In the genomic region with DNA sequence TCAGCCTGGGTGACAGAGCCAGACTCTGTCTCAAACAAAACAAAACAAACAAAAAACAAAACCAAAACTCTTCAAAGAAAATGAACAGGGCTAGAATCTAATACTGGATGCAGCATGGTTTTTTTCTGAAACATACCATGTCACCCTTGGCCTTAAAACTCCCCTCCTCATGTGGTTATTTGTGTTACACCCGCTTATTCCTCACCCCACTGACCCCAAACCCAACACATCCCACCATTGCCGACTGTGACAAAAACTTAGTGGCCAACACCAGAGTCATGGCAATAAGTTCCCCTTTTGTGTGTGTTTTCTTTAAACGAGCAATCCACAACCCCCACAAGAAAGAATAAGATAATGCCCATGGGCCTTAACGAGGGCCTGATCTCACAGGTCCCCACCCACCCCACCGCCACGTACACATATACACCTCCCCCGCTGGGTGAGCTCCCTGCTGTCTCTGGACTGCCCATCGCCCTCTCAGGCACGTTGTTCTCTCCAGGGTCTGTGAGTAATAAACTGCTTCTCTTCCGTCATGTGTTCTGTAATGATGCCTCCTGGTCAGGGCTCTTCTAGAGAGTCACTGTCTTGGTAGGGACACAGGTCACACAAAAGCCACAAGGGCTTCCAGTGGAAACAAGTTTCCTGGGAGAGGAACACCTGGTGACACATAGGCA, we compare ENCODE assay signal across 16 cellular contexts. TPM values are rescaled to one million over a fixed set of nuclear protein-coding genes. Genes with fewer than 3 reads are reported as not detected.
"Had no signal": no experiment of that assay in that cellular context is flagged by ENCODE, and none has a peak within 500 bp of the region (broad histone marks: within the 10 kb centered on the region; RNA-seq: fewer than 3 reads in every experiment).

No MANE protein-coding gene starts in this region.

- H3K9me3 ChIP-seq: testis had no signal

- H3K27ac ChIP-seq: esophagus muscularis mucosa, testis, WERI-Rb-1 had no signal

- DNase-seq: activated CD4-positive, alpha-beta T cell treated with anti-CD3 and anti-CD28 coated beads for 4 hours; activated CD8-positive, alpha-beta memory T cell treated with anti-CD3 and anti-CD28 coated beads, Interleukin-2, amount 50 U/mL, for 4 hours; activated CD8-positive, alpha-beta T cell treated with anti-CD3 and anti-CD28 coated beads for 36 hours; activated gamma-delta T cell treated with Interleukin-2 at 50 U/mL for 16 hours; activated naive CD8-positive, alpha-beta T cell treated with anti-CD3 and anti-CD28 coated beads for 36 hours; activated T-cell treated with anti-CD3 and anti-CD28 coated beads, Interleukin-2, amount 50 U/mL, for 72 hours; hypothalamus; naive thymus-derived CD8-positive, alpha-beta T cell; nucleus accumbens; stimulated activated CD4-positive, alpha-beta T cell treated with anti-CD3 and anti-CD28 coated beads, Interleukin-12 subunit alpha, Interleukin-12 subunit beta, amount 100 ng/mL, for 4 hours; stimulated activated CD4-positive, alpha-beta T cell treated with anti-CD3 and anti-CD28 coated beads, Interleukin-2, amount 100 ng/mL, for 48 hours; T-helper 9 cell; testis; WERI-Rb-1 had no signal

- H3K4me3 ChIP-seq: esophagus muscularis mucosa, testis had no signal

- H3K27me3 ChIP-seq: esophagus muscularis mucosa, testis had no signal

- H3K36me3 ChIP-seq: esophagus muscularis mucosa, WERI-Rb-1 had no signal

- H3K4me1 Mint-ChIP-seq: activated naive CD8-positive, alpha-beta T cell treated with anti-CD3 and anti-CD28 coated beads for 36 hours had no signal

- H3K4me3 Mint-ChIP-seq: activated CD8-positive, alpha-beta T cell treated with anti-CD3 and anti-CD28 coated beads for 36 hours; activated naive CD8-positive, alpha-beta T cell treated with anti-CD3 and anti-CD28 coated beads for 36 hours; activated T-cell treated with anti-CD3 and anti-CD28 coated beads, Interleukin-2, amount 50 U/mL, for 72 hours; naive thymus-derived CD8-positive, alpha-beta T cell; stimulated activated naive CD8-positive, alpha-beta T cell treated with anti-CD3 and anti-CD28 coated beads, Interleukin-15, Interleukin-2, amounts not matched to agents 100 ng/mL and 50 ng/mL, for 24 hours had no signal

- H3K9me3 Mint-ChIP-seq: stimulated activated naive CD8-positive, alpha-beta T cell treated with anti-CD3 and anti-CD28 coated beads, Interleukin-15, Interleukin-2, amounts not matched to agents 100 ng/mL and 50 ng/mL, for 24 hours had no signal

- ATAC-seq: activated CD8-positive, alpha-beta T cell treated with anti-CD3 and anti-CD28 coated beads for 36 hours; activated T-cell treated with anti-CD3 and anti-CD28 coated beads, Interleukin-2, amount 50 U/mL, for 72 hours; naive thymus-derived CD8-positive, alpha-beta T cell had no signal

- H3K27ac Mint-ChIP-seq: activated CD8-positive, alpha-beta T cell treated with anti-CD3 and anti-CD28 coated beads for 36 hours; activated naive CD8-positive, alpha-beta T cell treated with anti-CD3 and anti-CD28 coated beads for 36 hours; activated T-cell treated with anti-CD3 and anti-CD28 coated beads, Interleukin-2, amount 50 U/mL, for 72 hours; naive thymus-derived CD8-positive, alpha-beta T cell; stimulated activated naive CD8-positive, alpha-beta T cell treated with anti-CD3 and anti-CD28 coated beads, Interleukin-15, Interleukin-2, amounts not matched to agents 100 ng/mL and 50 ng/mL, for 24 hours had no signal

- H3K4me1 ChIP-seq: esophagus muscularis mucosa, testis had no signal

RNA-seq across cellular contexts. Expression of a gene that starts 33.9 kb away (rescaled TPM):
- total RNA-seq: naive thymus-derived CD8-positive, alpha-beta T cell had no signal
- polyA plus RNA-seq: naive thymus-derived CD8-positive, alpha-beta T cell had no signal
